Comparison of ENCODE assay signal across 6 cellular contexts in genomic region chr17:2052238-2052559, GRCh38. TPM values are rescaled to one million over a fixed set of nuclear protein-coding genes. Genes with fewer than 3 reads are reported as not detected.
DNase-seq lines count a peak whose midpoint lies in the region; ATAC-seq and TF ChIP-seq lines count a peak whose summit lies in the region.
"Not testable (repeated sequence)": the region's sequence is repeated elsewhere in the genome, so short reads cannot be mapped to it uniquely, and the experiment has no call there.

No MANE protein-coding gene starts in this region.

- not testable (repeated sequence) for H3K9me1 ChIP-seq in IMR-90 (ENCODE audit: insufficient read depth, low read length)

- H3K56ac ChIP-seq in IMR-90 (ENCODE audit: extremely low read depth, insufficient read depth, low read length) = not testable (repeated sequence)

- not testable (repeated sequence) for H2BK120ac ChIP-seq in IMR-90 (ENCODE audit: low read depth, low read length)

- dilution Hi-C loops in IMR-90 (cut with HindIII; ENCODE audit: low sequenced_read_pairs, unreplicated experiment) = not testable (repeated sequence)

- not testable (repeated sequence) for TF ChIP-seq POLR2A in IMR-90 (IDR thresholded peaks at IDR 0.05; ENCODE audit: low read depth, low read length)

- TF ChIP-seq RAD21 in IMR-90 (IDR thresholded peaks at IDR 0.05; ENCODE audit: low read length) = not testable (repeated sequence)

- H4K91ac ChIP-seq in IMR-90 (ENCODE audit: insufficient read depth, low read depth, low read length) = not testable (repeated sequence)

- peaks cover 0 to 21% (median 7%) of the 10 kb centered on the region in 7 donors for H3K9me3 Mint-ChIP-seq in CD14-positive monocyte
- not testable (repeated sequence) for H3K9me3 Mint-ChIP-seq in activated CD8-positive, alpha-beta T cell treated with anti-CD3 and anti-CD28 coated beads for 36 hours; activated naive CD8-positive, alpha-beta T cell treated with anti-CD3 and anti-CD28 coated beads for 36 hours; memory B cell

- in situ Hi-C loops in IMR-90 (cut with MboI; ENCODE audit: low sequenced_read_pairs) = not testable (repeated sequence)

- not testable (repeated sequence) for H3K14ac ChIP-seq in IMR-90 (replicated peaks; ENCODE audit: low read depth, low read length)

- not testable (repeated sequence) for H3K36me3 ChIP-seq in IMR-90 (ENCODE audit: control insufficient read depth, insufficient read depth, low read length); neutrophil

- H3K4me3 ChIP-seq in IMR-90 (ENCODE audit: insufficient read depth, low read depth, low read length); neutrophil (ENCODE audit: low read depth in 1 of 2, low read length in 1 of 2): not testable (repeated sequence)

- peaks cover 20% of the 10 kb centered on the region for H4K20me1 ChIP-seq in IMR-90 (ENCODE audit: insufficient read depth, low read length)

- H3K4me1 Mint-ChIP-seq in CD14-positive monocyte (peaks cover 34% of the 10 kb centered on the region), memory B cell (peaks cover 19% of the 10 kb centered on the region)
- H3K4me1 Mint-ChIP-seq in activated CD8-positive, alpha-beta T cell treated with anti-CD3 and anti-CD28 coated beads for 36 hours (ENCODE audit: low read depth) = peaks cover 27% of the 10 kb centered on the region
- peaks cover 24% of the 10 kb centered on the region for H3K4me1 Mint-ChIP-seq in activated naive CD8-positive, alpha-beta T cell treated with anti-CD3 and anti-CD28 coated beads for 36 hours

- H3K36me3 Mint-ChIP-seq in CD14-positive monocyte; activated CD8-positive, alpha-beta T cell treated with anti-CD3 and anti-CD28 coated beads for 36 hours (ENCODE audit: low read depth); activated naive CD8-positive, alpha-beta T cell treated with anti-CD3 and anti-CD28 coated beads for 36 hours; memory B cell: not testable (repeated sequence)

- H3K18ac ChIP-seq in IMR-90 (ENCODE audit: low read depth, low read length) = not testable (repeated sequence)

- not testable (repeated sequence) for H2AK5ac ChIP-seq in IMR-90 (ENCODE audit: low read depth, low read length)

- H3K27me3 Mint-ChIP-seq in CD14-positive monocyte (ENCODE audit: low read depth in 3 of 3) (peaks cover 51 to 78% (median 58%) of the 10 kb centered on the region in 3 donors), memory B cell (peaks cover 18% of the 10 kb centered on the region)
- H3K27me3 Mint-ChIP-seq in activated CD8-positive, alpha-beta T cell treated with anti-CD3 and anti-CD28 coated beads for 36 hours = peaks cover 17% of the 10 kb centered on the region
- H3K27me3 Mint-ChIP-seq in activated naive CD8-positive, alpha-beta T cell treated with anti-CD3 and anti-CD28 coated beads for 36 hours = peaks cover 26% of the 10 kb centered on the region

- POLR2A ChIA-PET in IMR-90 (lab: Charles Lee; ENCODE audit: unreplicated experiment) = not testable (repeated sequence)
- POLR2A ChIA-PET in activated CD8-positive, alpha-beta T cell treated with anti-CD3 and anti-CD28 coated beads for 36 hours (lab: Charles Lee) = interaction anchor here (1.1 kb wide), 1 partner anchor 263 kb away, joined by 3 read pairs; no protein-coding TSS in a partner anchor

- TF ChIP-seq CTCF in CD14-positive monocyte (IDR thresholded peaks at IDR 0.05); IMR-90 (conservative IDR thresholded peaks at IDR 0.05; ENCODE audit: low read depth, low read length); activated CD8-positive, alpha-beta T cell treated with anti-CD3 and anti-CD28 coated beads for 36 hours (IDR thresholded peaks at IDR 0.05); neutrophil (IDR thresholded peaks at IDR 0.05): not testable (repeated sequence)

- CTCF ChIA-PET in IMR-90 (lab: Yijun Ruan, JAX) = not testable (repeated sequence)
- CTCF ChIA-PET in activated CD8-positive, alpha-beta T cell treated with anti-CD3 and anti-CD28 coated beads for 36 hours (lab: Charles Lee) = interaction anchor here (1.1 to 1.8 kb wide), 3 partner anchors 193 to 336 kb away, joined by 3 to 8 read pairs (median 8); no protein-coding TSS in a partner anchor

- H3K4me3 Mint-ChIP-seq in CD14-positive monocyte (peak overlapping the region; percentile 20 to 78), memory B cell (peak overlapping the region; percentile 37)
- H3K4me3 Mint-ChIP-seq in activated CD8-positive, alpha-beta T cell treated with anti-CD3 and anti-CD28 coated beads for 36 hours = peak overlapping the region; percentile 38
- H3K4me3 Mint-ChIP-seq in activated naive CD8-positive, alpha-beta T cell treated with anti-CD3 and anti-CD28 coated beads for 36 hours = peak overlapping the region; percentile 19

- peaks cover 0 to 14% of the 10 kb centered on the region in 2 experiments; a peak in 2 of 4 replicates for H3K79me1 ChIP-seq in IMR-90 (ENCODE audit: low read depth in 1 of 2, low read length in 2 of 2)

- not testable (repeated sequence) for H3K4me2 ChIP-seq in IMR-90 (ENCODE audit: low read depth, low read length)

- H3K27ac Mint-ChIP-seq in CD14-positive monocyte = peak overlapping the region in 2 of 7 donors; percentile 62 to 70
- not testable (repeated sequence) for H3K27ac Mint-ChIP-seq in activated CD8-positive, alpha-beta T cell treated with anti-CD3 and anti-CD28 coated beads for 36 hours; activated naive CD8-positive, alpha-beta T cell treated with anti-CD3 and anti-CD28 coated beads for 36 hours
- peak overlapping the region; percentile 18 for H3K27ac Mint-ChIP-seq in memory B cell

- H2AK9ac ChIP-seq in IMR-90 (replicated peaks; ENCODE audit: low read depth, low read length, poor library complexity) = not testable (repeated sequence)

- not testable (repeated sequence) for H2BK15ac ChIP-seq in IMR-90 (ENCODE audit: low read depth, low read length)

- BruUV-seq in IMR-90 (replicated peaks; lab: Mats Ljungman, UMichigan) = not testable (repeated sequence)

- not testable (repeated sequence) for H3K23ac ChIP-seq in IMR-90 (ENCODE audit: low read depth, low read length)

- peaks cover 11% of the 10 kb centered on the region for H3K4me1 ChIP-seq in IMR-90 (ENCODE audit: control insufficient read depth, insufficient read depth, low read length)
- H3K4me1 ChIP-seq in neutrophil (ENCODE audit: control insufficient read depth in 1 of 2, insufficient read depth in 1 of 2, low read depth in 1 of 2, low read length in 1 of 2) = peaks cover 42 to 66% of the 10 kb centered on the region in 2 experiments

- peak overlapping the region; percentile 51 for H2AFZ ChIP-seq in IMR-90 (replicated peaks; ENCODE audit: low read length, poor library complexity)

- not testable (repeated sequence) for H2BK5ac ChIP-seq in IMR-90 (ENCODE audit: low read depth, low read length, poor library complexity, severe bottlenecking)

- H2BK20ac ChIP-seq in IMR-90 (ENCODE audit: low read depth, low read length) = not testable (repeated sequence)

- intact Hi-C loops in CD14-positive monocyte (cut with micrococcal nuclease) = loop anchor here (5.0 to 10.0 kb wide), 3 partner anchors 103 to 300 kb away; no protein-coding TSS in a partner anchor
- intact Hi-C loops in IMR-90 (cut with micrococcal nuclease) = loop anchor here (5.0 kb wide), 2 partner anchors 285 to 300 kb away; partner anchors contain the start of genes SGSM2 and TSR1
- intact Hi-C loops in activated CD8-positive, alpha-beta T cell treated with anti-CD3 and anti-CD28 coated beads for 36 hours (cut with micrococcal nuclease) = loop anchor here (5.0 kb wide), 1 partner anchor 190 kb away; no protein-coding TSS in a partner anchor

- H4K5ac ChIP-seq in IMR-90 (ENCODE audit: low read depth, low read length) = not testable (repeated sequence)

- not testable (repeated sequence) for H3K27me3 ChIP-seq in IMR-90 (ENCODE audit: control insufficient read depth, insufficient read depth, low read length)
- peaks cover 94% of the 10 kb centered on the region for H3K27me3 ChIP-seq in neutrophil

- no CpG with 5 or more reads among the region's 5 CpGs for WGBS in IMR-90 (ENCODE audit: extremely low coverage in 2 of 2, insufficient read length in 1 of 2), 2 experiments

- H3K9me3 ChIP-seq in IMR-90 (ENCODE audit: control insufficient read depth, insufficient read depth, low read length); neutrophil: not testable (repeated sequence)

- not testable (repeated sequence) for DNase-seq in CD14-positive monocyte (ENCODE audit: low spot score); IMR-90; activated CD8-positive, alpha-beta T cell treated with anti-CD3 and anti-CD28 coated beads for 36 hours; activated naive CD8-positive, alpha-beta T cell treated with anti-CD3 and anti-CD28 coated beads for 36 hours; memory B cell (ENCODE audit: low spot score in 2 of 2)

- not testable (repeated sequence) for ATAC-seq in IMR-90 (ENCODE audit: low read depth); activated CD8-positive, alpha-beta T cell treated with anti-CD3 and anti-CD28 coated beads for 36 hours; memory B cell (ENCODE audit: low read depth)

- not testable (repeated sequence) for H3K27ac ChIP-seq in IMR-90 (ENCODE audit: insufficient read depth, low read length)
- peak overlapping the region; percentile 8 for H3K27ac ChIP-seq in neutrophil

- H3K4ac ChIP-seq in IMR-90 (ENCODE audit: low read depth, low read length) = not testable (repeated sequence)

- H4K8ac ChIP-seq in IMR-90 (ENCODE audit: low read depth in 2 of 2, low read length in 2 of 2) = not testable (repeated sequence)

- not testable (repeated sequence) for H3K9ac ChIP-seq in IMR-90 (ENCODE audit: low read depth, low read length)

RNA-seq across cellular contexts. Expression of gene HIC1, which starts 2.7 kb away (rescaled TPM):
- polyA plus RNA-seq in CD14-positive monocyte (under 1 TPM; 0.13 to 0.30 TPM), IMR-90 (2012; rRNA removed) (23.0 and 30.9 TPM in 2 replicates)
- total RNA-seq in IMR-90 (2012; rRNA removed) = 10.0 and 10.4 TPM in 2 replicates
- polyA plus RNA-seq in IMR-90 (2012; cell fraction: cytosol; rRNA removed) = 17.8 and 60.2 TPM in 2 replicates
- 69.0 and 122 TPM in 2 replicates for polyA plus RNA-seq in IMR-90 (2012; cell fraction: nucleus; rRNA removed; ENCODE audit: low replicate concordance)
- total RNA-seq in activated CD8-positive, alpha-beta T cell treated with anti-CD3 and anti-CD28 coated beads for 36 hours = 10 to 100 TPM; 35.1 TPM
- total RNA-seq in activated naive CD8-positive, alpha-beta T cell treated with anti-CD3 and anti-CD28 coated beads for 36 hours = 10 to 100 TPM; 36.7 to 37.8 TPM

RNA-seq across cellular contexts. Expression of gene OVCA2, which starts 10.4 kb away (rescaled TPM):
- polyA plus RNA-seq in CD14-positive monocyte = 10 to 100 TPM; 69.1 to 94.9 TPM
- total RNA-seq in IMR-90 (2012; rRNA removed) = 38.7 and 42.2 TPM in 2 replicates
- polyA plus RNA-seq in IMR-90 (2012; rRNA removed) = 46.9 and 52.6 TPM in 2 replicates
- polyA plus RNA-seq in IMR-90 (2012; cell fraction: cytosol; rRNA removed) = 40.4 and 50.0 TPM in 2 replicates
- 23.2 and 26.2 TPM in 2 replicates for polyA plus RNA-seq in IMR-90 (2012; cell fraction: nucleus; rRNA removed; ENCODE audit: low replicate concordance)
- total RNA-seq in activated CD8-positive, alpha-beta T cell treated with anti-CD3 and anti-CD28 coated beads for 36 hours = 10 to 100 TPM; 28.0 to 28.5 TPM
- total RNA-seq in activated naive CD8-positive, alpha-beta T cell treated with anti-CD3 and anti-CD28 coated beads for 36 hours = 10 to 100 TPM; 38.4 to 39.0 TPM

RNA-seq across cellular contexts. Expression of gene DPH1, which starts 22.2 kb away (rescaled TPM):
- polyA plus RNA-seq in CD14-positive monocyte (1 to 10 TPM; 7.5 to 9.3 TPM), IMR-90 (2012; rRNA removed) (49.9 and 51.9 TPM in 2 replicates)
- 20.6 and 24.4 TPM in 2 replicates for total RNA-seq in IMR-90 (2012; rRNA removed)
- polyA plus RNA-seq in IMR-90 (2012; cell fraction: cytosol; rRNA removed) = 31.8 and 38.7 TPM in 2 replicates
- 153 and 299 TPM in 2 replicates for polyA plus RNA-seq in IMR-90 (2012; cell fraction: nucleus; rRNA removed; ENCODE audit: low replicate concordance)
- 10 to 100 TPM; 27.8 to 32.5 TPM for total RNA-seq in activated CD8-positive, alpha-beta T cell treated with anti-CD3 and anti-CD28 coated beads for 36 hours
- total RNA-seq in activated naive CD8-positive, alpha-beta T cell treated with anti-CD3 and anti-CD28 coated beads for 36 hours = 10 to 100 TPM; 34.7 to 35.3 TPM

RNA-seq across cellular contexts. Expression of gene RTN4RL1, which starts 27.1 kb away (rescaled TPM):
- polyA plus RNA-seq in CD14-positive monocyte (under 1 TPM; 0.11 to 0.29 TPM), IMR-90 (2012; rRNA removed) (0.03 and 0.04 TPM in 2 replicates)
- under 0.01 TPM in 2 replicates for total RNA-seq in IMR-90 (2012; rRNA removed)
- polyA plus RNA-seq in IMR-90 (2012; cell fraction: cytosol; rRNA removed) = 0.07 TPM in 1 of 2 replicates, not detected in the other
- 0.03 TPM in 1 of 2 replicates, not detected in the other for polyA plus RNA-seq in IMR-90 (2012; cell fraction: nucleus; rRNA removed; ENCODE audit: low replicate concordance)
- total RNA-seq in activated CD8-positive, alpha-beta T cell treated with anti-CD3 and anti-CD28 coated beads for 36 hours = under 1 TPM; 0.27 to 0.49 TPM
- under 1 TPM; 0.64 to 0.80 TPM for total RNA-seq in activated naive CD8-positive, alpha-beta T cell treated with anti-CD3 and anti-CD28 coated beads for 36 hours
